ENCODE assay signal across 10 cellular contexts in genomic region chr17:81968396-81968745, GRCh38. TPM values are rescaled to one million over a fixed set of nuclear protein-coding genes. Genes with fewer than 3 reads are reported as not detected.
DNase-seq lines count a peak whose midpoint lies in the region; ATAC-seq and TF ChIP-seq lines count a peak whose summit lies in the region.
"Had no signal": no experiment of that assay in that cellular context is flagged by ENCODE, and none has a peak within 500 bp of the region (broad histone marks: within the 10 kb centered on the region; RNA-seq: fewer than 3 reads in every experiment).

No MANE protein-coding gene starts in this region.

- H3K36me3 ChIP-seq in breast epithelium (no peaks in the 10 kb centered on the region), upper lobe of right lung (no peaks in the 10 kb centered on the region), uterus (no peaks in the 10 kb centered on the region)
- H3K36me3 ChIP-seq: thyroid gland had no signal

- CTCF ChIA-PET in MCF 10A (lab: Yijun Ruan, JAX) (interaction anchor here (0.6 kb wide), 1 partner anchor 23 kb away, joined by 5 read pairs; no protein-coding TSS in a partner anchor), activated B cell treated with CpG ODN at 0.5 μM for 24 hours (lab: Charles Lee) (interaction anchor here (0.9 kb wide), 1 partner anchor 9 kb away, joined by 10 read pairs; no protein-coding TSS in a partner anchor)

- intact Hi-C loops in breast epithelium (cut with DNase I; ENCODE audit: low total_unique reads), result no loop called here
- intact Hi-C loops in MCF 10A (cut with micrococcal nuclease), result no loop called here
- intact Hi-C loops in activated B cell treated with CpG ODN at 0.5 μM for 24 hours (cut with micrococcal nuclease), result loop anchor here (1.0 kb wide), 1 partner anchor 9 kb away; the partner anchor contains the start of gene ASPSCR1
- intact Hi-C loops in upper lobe of right lung (cut with DNase I), result loop anchor here (10.0 kb wide), 1 partner anchor 186 kb away; no protein-coding TSS in a partner anchor
- intact Hi-C loops in uterus (cut with DNase I; ENCODE audit: low total_unique reads), result no loop called here

- TF ChIP-seq CTCF in breast epithelium (IDR thresholded peaks at IDR 0.05) (no peak), MCF 10A (IDR thresholded peaks at IDR 0.05; ENCODE audit: unreplicated experiment) (no peak), activated B cell treated with CpG ODN at 0.5 μM for 24 hours (IDR thresholded peaks at IDR 0.05) (no peak), upper lobe of right lung (IDR thresholded peaks at IDR 0.05) (no peak), uterus (IDR thresholded peaks at IDR 0.05) (no peak)

- BruUV-seq in MCF 10A (replicated peaks; lab: Mats Ljungman, UMichigan), result no TSS peak

- H3K4me3 Mint-ChIP-seq in MCF 10A (ENCODE audit: unreplicated experiment), result no peak overlapping the region
- peak overlapping the region; percentile 68 for H3K4me3 Mint-ChIP-seq in activated B cell treated with CpG ODN at 0.5 μM for 24 hours
- peak overlapping the region; percentile 47 for H3K4me3 Mint-ChIP-seq in memory B cell
- H3K4me3 Mint-ChIP-seq: natural killer cell treated with Interleukin-12 subunit alpha and Interleukin-12 subunit beta and Interleukin-15 and Interleukin-18, amount 100 ng/mL, for 72 hours had no signal

- POLR2A ChIA-PET in MCF 10A (lab: Yijun Ruan, JAX) (interaction anchor here (0.9 to 1.7 kb wide), 2 partner anchors 8 to 12 kb away, joined by 5 to 7 read pairs; no protein-coding TSS in a partner anchor), activated B cell treated with CpG ODN at 0.5 μM for 24 hours (lab: Charles Lee) (interaction anchor here (0.6 to 3.3 kb wide), 7 partner anchors 9 to 1823 kb away, joined by 3 to 20 read pairs (median 4); partner anchors contain the start of genes ASPSCR1, CENPX, LRRC45 and MCRIP1)

- H3K9me3 ChIP-seq in breast epithelium (peaks cover 0 to 1% of the 10 kb centered on the region in 2 donors), upper lobe of right lung (peaks cover 1% of the 10 kb centered on the region), uterus (no peaks in the 10 kb centered on the region)
- H3K9me3 ChIP-seq: thyroid gland had no signal

- peaks cover 8 to 11% of the 10 kb centered on the region in 2 donors for H3K4me1 ChIP-seq in breast epithelium
- peaks cover 23% of the 10 kb centered on the region for H3K4me1 ChIP-seq in upper lobe of right lung
- H3K4me1 ChIP-seq in uterus, result no peaks in the 10 kb centered on the region

- H3K9me3 Mint-ChIP-seq in MCF 10A (ENCODE audit: unreplicated experiment) (no peaks in the 10 kb centered on the region), activated B cell treated with CpG ODN at 0.5 μM for 24 hours (no peaks in the 10 kb centered on the region), memory B cell (no peaks in the 10 kb centered on the region)
- H3K9me3 Mint-ChIP-seq: natural killer cell treated with Interleukin-12 subunit alpha and Interleukin-12 subunit beta and Interleukin-15 and Interleukin-18, amount 100 ng/mL, for 72 hours had no signal

- H3K4me1 Mint-ChIP-seq in MCF 10A (ENCODE audit: insufficient read depth, unreplicated experiment) (peaks cover 10% of the 10 kb centered on the region), activated B cell treated with CpG ODN at 0.5 μM for 24 hours (peaks cover 14% of the 10 kb centered on the region), memory B cell (peaks cover 8% of the 10 kb centered on the region)

- H3K27ac Mint-ChIP-seq in MCF 10A (ENCODE audit: low read depth, unreplicated experiment) (no peak overlapping the region), activated B cell treated with CpG ODN at 0.5 μM for 24 hours (no peak overlapping the region), memory B cell (peak overlapping the region; percentile 50)

- H3K36me3 Mint-ChIP-seq in MCF 10A (ENCODE audit: insufficient read depth, unreplicated experiment), result peaks cover 5% of the 10 kb centered on the region
- H3K36me3 Mint-ChIP-seq in activated B cell treated with CpG ODN at 0.5 μM for 24 hours (ENCODE audit: low read depth), result no peaks in the 10 kb centered on the region
- no peaks in the 10 kb centered on the region for H3K36me3 Mint-ChIP-seq in memory B cell
- H3K36me3 Mint-ChIP-seq: natural killer cell treated with Interleukin-12 subunit alpha and Interleukin-12 subunit beta and Interleukin-15 and Interleukin-18, amount 100 ng/mL, for 72 hours had no signal

- H3K4me3 ChIP-seq in breast epithelium (peak overlapping the region in 2 of 3 donors; percentile 32 to 40), upper lobe of right lung (peak overlapping the region; percentile 17), uterus (no peak overlapping the region)
- H3K4me3 ChIP-seq: thyroid gland had no signal

- DNase-seq in breast epithelium (ENCODE audit: low spot score in 2 of 2) (no peak), MCF 10A (ENCODE audit: unreplicated experiment) (no peak), activated B cell treated with CpG ODN at 0.5 μM for 24 hours (no peak), memory B cell (ENCODE audit: low spot score in 2 of 2) (no peak), upper lobe of right lung (no peak), uterus (no peak), substantia nigra (lab: John Stamatoyannopoulos, UW) (no peak), COLO668 (lab: John Stamatoyannopoulos, UW; ENCODE audit: unreplicated experiment) (no peak)

- H3K27me3 Mint-ChIP-seq in MCF 10A (ENCODE audit: insufficient read depth, unreplicated experiment) (no peaks in the 10 kb centered on the region), activated B cell treated with CpG ODN at 0.5 μM for 24 hours (peaks cover 8% of the 10 kb centered on the region), memory B cell (peaks cover 3% of the 10 kb centered on the region)

- ATAC-seq in activated B cell treated with CpG ODN at 0.5 μM for 24 hours (ENCODE audit: low read depth) (no peak), memory B cell (ENCODE audit: low read depth) (no peak), upper lobe of right lung (no peak)

- H3K27me3 ChIP-seq in breast epithelium (peaks cover 0 to 4% of the 10 kb centered on the region in 2 donors), upper lobe of right lung (no peaks in the 10 kb centered on the region), uterus (no peaks in the 10 kb centered on the region)
- H3K27me3 ChIP-seq: thyroid gland had no signal

- H3K27ac ChIP-seq in breast epithelium, result no peak overlapping the region
- H3K27ac ChIP-seq in upper lobe of right lung, result no peak overlapping the region
- no peak overlapping the region for H3K27ac ChIP-seq in uterus
- H3K27ac ChIP-seq in substantia nigra (ENCODE audit: low read depth, low read length, poor library complexity, severe bottlenecking), result no peak overlapping the region
- H3K27ac ChIP-seq: thyroid gland had no signal

- no peak for TF ChIP-seq POLR2A in breast epithelium (IDR thresholded peaks at IDR 0.05)
- no peak for TF ChIP-seq POLR2A in uterus (IDR thresholded peaks at IDR 0.05)

RNA-seq across cellular contexts. Expression of gene NOTUM, which starts 7.4 kb away (rescaled TPM):
- total RNA-seq in breast epithelium, result under 1 TPM in 1 of 3 donors, not detected in 2; 0.29 TPM
- not detected in 2 replicates for total RNA-seq in MCF 10A (2022)
- 0.22 TPM in 1 of 2 replicates, not detected in the other for total RNA-seq in activated B cell treated with CpG ODN at 0.5 μM for 24 hours
- 6.1 TPM for total RNA-seq in upper lobe of right lung
- 1 to 10 TPM in 1 of 4 donors, not detected in 3; 5.0 TPM for total RNA-seq in uterus

RNA-seq across cellular contexts. Expression of gene ASPSCR1, which starts 9.1 kb away (rescaled TPM):
- total RNA-seq in breast epithelium (10 to 100 TPM; 15.4 to 31.8 (median 17.9) TPM), MCF 10A (2022) (24.9 and 29.7 TPM in 2 replicates), activated B cell treated with CpG ODN at 0.5 μM for 24 hours (40.0 and 50.0 TPM in 2 replicates), upper lobe of right lung (50.3 TPM), uterus (10 to 100 TPM in 2 of 4 donors, 1 to 10 TPM in 2; 3.5 to 34.2 (median 13.6) TPM)

RNA-seq across cellular contexts. Expression of gene MYADML2, which starts 21.3 kb away (rescaled TPM):
- total RNA-seq in breast epithelium (not detected), MCF 10A (2022) (not detected in 2 replicates), activated B cell treated with CpG ODN at 0.5 μM for 24 hours (not detected in 2 replicates), upper lobe of right lung (not detected), uterus (not detected)
- total RNA-seq: natural killer cell treated with Interleukin-12 subunit alpha and Interleukin-12 subunit beta and Interleukin-15 and Interleukin-18, amount 100 ng/mL, for 72 hours; thyroid gland had no signal

RNA-seq across cellular contexts. Expression of gene PYCR1, which starts 31.3 kb away (rescaled TPM):
- 10 to 100 TPM in 2 of 3 donors, 1 to 10 TPM in 1; 3.0 to 30.2 (median 15.5) TPM for total RNA-seq in breast epithelium
- 151 and 154 TPM in 2 replicates for total RNA-seq in MCF 10A (2022)
- total RNA-seq in activated B cell treated with CpG ODN at 0.5 μM for 24 hours, result 28.5 and 37.2 TPM in 2 replicates
- 19.0 TPM for total RNA-seq in upper lobe of right lung
- total RNA-seq in uterus, result 10 to 100 TPM in 2 of 4 donors, 1 to 10 TPM in 2; 4.2 to 81.5 (median 8.1) TPM

RNA-seq across cellular contexts. Expression of gene MAFG, which starts 40.8 kb away (rescaled TPM):
- total RNA-seq in breast epithelium (10 to 100 TPM; 12.3 to 15.2 (median 14.1) TPM), MCF 10A (2022) (38.1 and 48.9 TPM in 2 replicates), activated B cell treated with CpG ODN at 0.5 μM for 24 hours (27.9 and 30.7 TPM in 2 replicates), upper lobe of right lung (35.9 TPM), uterus (10 to 100 TPM in 3 of 4 donors, 1 to 10 TPM in 1; 9.7 to 23.1 (median 12.7) TPM)

Comparison
In these comparisons a context has a peak if more than half of its experiments do, and no peak if none do; other contexts are left out.
1. H3K4me3 ChIP-seq: peak in breast epithelium (2 of 3) and upper lobe of right lung (single experiment); none in uterus (0 of 2).
2. intact Hi-C loops: an anchor here in activated B cell treated with CpG ODN at 0.5 μM for 24 hours (1.0 kb wide) and upper lobe of right lung (10.0 kb wide); none called in breast epithelium, MCF 10A and uterus.